In genomic region chr14:54094765-54095164, GRCh38 we compare ENCODE assay signal across 23 cellular contexts.
"Had no signal": no experiment of that assay in that cellular context is flagged by ENCODE, and none has a peak within 500 bp of the region (broad histone marks: within the 10 kb centered on the region; RNA-seq: fewer than 3 reads in every experiment).

No MANE protein-coding gene starts in this region.

- H3K27me3 Mint-ChIP-seq: activated CD8-positive, alpha-beta T cell treated with anti-CD3 and anti-CD28 coated beads for 36 hours had no signal

- H3K4me3 ChIP-seq: dorsolateral prefrontal cortex, hepatocyte, lung, tibial artery had no signal

- H3K4me1 ChIP-seq: foreskin keratinocyte, tibial artery had no signal

- H3K4me3 Mint-ChIP-seq: activated CD8-positive, alpha-beta T cell treated with anti-CD3 and anti-CD28 coated beads for 36 hours; activated naive CD4-positive, alpha-beta T cell treated with anti-CD3 and anti-CD28 coated beads for 36 hours; brain; nephron progenitor cell; T-helper 2 cell treated with Interferon-gamma antibody and Interleukin-4, amounts not matched to agents 5 μg/mL and 100 μg/mL, for 36 hours had no signal

- DNase-seq: activated CD4-positive, alpha-beta T cell treated with anti-CD3 and anti-CD28 coated beads for 48 hours; activated CD4-positive, CD25-positive, alpha-beta regulatory T cell; activated CD8-positive, alpha-beta T cell treated with anti-CD3 and anti-CD28 coated beads for 36 hours; activated naive CD4-positive, alpha-beta T cell treated with anti-CD3 and anti-CD28 coated beads for 36 hours; activated T-cell treated with anti-CD3 and anti-CD28 coated beads, Interleukin-2, amount 50 U/mL, for 1 hour; anterior cingulate cortex; central memory CD4-positive, alpha-beta T cell; dorsolateral prefrontal cortex; foreskin keratinocyte; islet precursor cell; nephron progenitor cell; nucleus accumbens; posterior cingulate gyrus; stimulated activated CD4-positive, alpha-beta T cell treated with anti-CD3 and anti-CD28 coated beads, Interleukin-12 subunit alpha, Interleukin-12 subunit beta, amount 100 ng/mL, for 4 hours; stimulated activated CD4-positive, alpha-beta T cell treated with anti-CD3 and anti-CD28 coated beads, Interleukin-1b, Interleukin-23, amount 100 ng/mL, for 48 hours; stimulated activated CD8-positive, alpha-beta memory T cell treated with anti-CD3 and anti-CD28 coated beads, Interleukin-4, amount 100 ng/mL, for 48 hours; stimulated activated naive CD4-positive, alpha-beta T cell treated with Interleukin-2 at 50 U/mL for 16 hours; substantia nigra; tibial artery had no signal

- H3K4me1 Mint-ChIP-seq: brain, nephron progenitor cell had no signal

- ATAC-seq: activated CD8-positive, alpha-beta T cell treated with anti-CD3 and anti-CD28 coated beads for 36 hours; foreskin keratinocyte had no signal

- H3K27ac ChIP-seq: dorsolateral prefrontal cortex, foreskin keratinocyte, hepatocyte, tibial artery had no signal

- H3K36me3 ChIP-seq: tibial artery had no signal

- H3K36me3 Mint-ChIP-seq: brain had no signal
